In genomic region chr20:39269031-39269461, GRCh38 we compare ENCODE assay signal across 8 cellular contexts.
DNase-seq lines count a peak whose midpoint lies in the region; ATAC-seq and TF ChIP-seq lines count a peak whose summit lies in the region.

No MANE protein-coding gene starts in this region.

- CTCF ChIA-PET in CD8-positive, alpha-beta T cell (lab: Charles Lee) = interaction anchor here (1.4 to 3.0 kb wide), 3 partner anchors 12 to 1694 kb away, joined by 5 to 11 read pairs (median 7); no protein-coding TSS in a partner anchor
- CTCF ChIA-PET in WTC11 (lab: Charles Lee) = interaction anchor here (0.6 to 2.7 kb wide), 45 partner anchors 8 to 605 kb away, joined by 3 to 60 read pairs (median 5); no protein-coding TSS in a partner anchor

- in situ Hi-C loops in KBM-7 (cut with MboI; ENCODE audit: low pct_unique_long_range_greater_than_20kb, low sequenced_read_pairs) = no loop called here

- no peaks in the 10 kb centered on the region for H3K36me3 Mint-ChIP-seq in CD8-positive, alpha-beta T cell
- H3K36me3 Mint-ChIP-seq in WTC11 = no peaks in the 10 kb centered on the region

- H3K4me3 Mint-ChIP-seq in CD8-positive, alpha-beta T cell = no peak overlapping the region
- H3K4me3 Mint-ChIP-seq in WTC11 = no peak overlapping the region

- no peaks in the 10 kb centered on the region for H3K4me1 Mint-ChIP-seq in CD8-positive, alpha-beta T cell (ENCODE audit: low read depth)
- H3K4me1 Mint-ChIP-seq in WTC11 = peaks cover 20% of the 10 kb centered on the region

- H4K20me1 ChIP-seq in neural cell (ENCODE audit: insufficient read depth) = no peaks in the 10 kb centered on the region

- H3K27ac Mint-ChIP-seq in CD8-positive, alpha-beta T cell = no peak overlapping the region
- no peak overlapping the region for H3K27ac Mint-ChIP-seq in WTC11

- peak; percentile 47 for TF ChIP-seq CTCF in CD8-positive, alpha-beta T cell (IDR thresholded peaks at IDR 0.05)
- peak; percentile 91 for TF ChIP-seq CTCF in WTC11 (IDR thresholded peaks at IDR 0.05)
- TF ChIP-seq CTCF in neural cell (IDR thresholded peaks at IDR 0.05; ENCODE audit: poor library complexity, severe bottlenecking) = peak; percentile 78

- H3K4me1 ChIP-seq in CD8-positive, alpha-beta T cell (ENCODE audit: insufficient read depth, low read length) = no peaks in the 10 kb centered on the region
- H3K4me1 ChIP-seq in effector memory CD4-positive, alpha-beta T cell (ENCODE audit: control insufficient read depth, insufficient read depth, low read length, poor library complexity, severe bottlenecking) = no peaks in the 10 kb centered on the region

- H3K9me3 ChIP-seq in CD8-positive, alpha-beta T cell (ENCODE audit: low read length) = no peaks in the 10 kb centered on the region
- H3K9me3 ChIP-seq in neural cell (ENCODE audit: low read length) = no peaks in the 10 kb centered on the region
- H3K9me3 ChIP-seq in effector memory CD4-positive, alpha-beta T cell (ENCODE audit: control insufficient read depth, low read length) = no peaks in the 10 kb centered on the region

- no peaks in the 10 kb centered on the region for H3F3A ChIP-seq in neural cell (ENCODE audit: insufficient read depth, low read length, poor library complexity, severe bottlenecking)

- peak in 3 of 7 experiments; percentile 4 to 24 (median 13) for DNase-seq in CD8-positive, alpha-beta T cell
- DNase-seq in KBM-7 = peak; percentile 50
- DNase-seq in WTC11 (ENCODE audit: low spot score) = peak; percentile 85
- DNase-seq in effector memory CD4-positive, alpha-beta T cell = no peak

- no peak for ATAC-seq in CD8-positive, alpha-beta T cell
- peak; percentile 64 for ATAC-seq in GM19035 (IDR thresholded peaks at IDR 0.05; ENCODE audit: unreplicated experiment)
- peak; percentile 90 for ATAC-seq in WTC11
- peak; percentile 64 for ATAC-seq in esophagus mucosa
- no peak for ATAC-seq in GM21423 (IDR thresholded peaks at IDR 0.05; ENCODE audit: unreplicated experiment)

- POLR2A ChIA-PET in CD8-positive, alpha-beta T cell (lab: Charles Lee) = no interaction called here
- POLR2A ChIA-PET in WTC11 (lab: Charles Lee) = interaction anchor here (0.6 kb wide), 1 partner anchor 590 kb away, joined by 3 read pairs; no protein-coding TSS in a partner anchor

- H3K79me2 ChIP-seq in neural cell (replicated peaks; ENCODE audit: insufficient read depth, low read length) = no peaks in the 10 kb centered on the region

- no peak overlapping the region for H3K9ac ChIP-seq in neural cell (ENCODE audit: low read length)

- H3K27me3 ChIP-seq in CD8-positive, alpha-beta T cell (ENCODE audit: insufficient read depth, low read length) = no peaks in the 10 kb centered on the region
- H3K27me3 ChIP-seq in neural cell (ENCODE audit: insufficient read depth, low read depth, low read length) = no peaks in the 10 kb centered on the region
- H3K27me3 ChIP-seq in effector memory CD4-positive, alpha-beta T cell (replicated peaks; ENCODE audit: control insufficient read depth, insufficient read depth, low read length, poor library complexity, severe bottlenecking) = no peaks in the 10 kb centered on the region

- no peak overlapping the region for H3K27ac ChIP-seq in CD8-positive, alpha-beta T cell (ENCODE audit: low read depth, low read length)
- H3K27ac ChIP-seq in neural cell (ENCODE audit: low read length) = no peak overlapping the region
- no peak overlapping the region for H3K27ac ChIP-seq in effector memory CD4-positive, alpha-beta T cell (ENCODE audit: insufficient read depth, low read length, poor library complexity, severe bottlenecking)

- no peak overlapping the region for H2AFZ ChIP-seq in neural cell (ENCODE audit: low read depth, low read length)

- H3K4me2 ChIP-seq in neural cell (ENCODE audit: low read length) = no peak overlapping the region

- intact Hi-C loops in CD8-positive, alpha-beta T cell (cut with DNase I, micrococcal nuclease) = no loop called here

- TF ChIP-seq EP300 in neural cell (conservative IDR thresholded peaks at IDR 0.05; ENCODE audit: poor library complexity, severe bottlenecking) = no peak

- H3K36me3 ChIP-seq in CD8-positive, alpha-beta T cell (ENCODE audit: insufficient read depth, low read length) = no peaks in the 10 kb centered on the region
- H3K36me3 ChIP-seq in neural cell (ENCODE audit: insufficient read depth, low read length) = no peaks in the 10 kb centered on the region
- no peaks in the 10 kb centered on the region for H3K36me3 ChIP-seq in effector memory CD4-positive, alpha-beta T cell (ENCODE audit: control insufficient read depth, insufficient read depth, low read length)

- TF ChIP-seq RAD21 in neural cell (conservative IDR thresholded peaks at IDR 0.05) = peak; percentile 83

- no peak overlapping the region for H3K4me3 ChIP-seq in CD8-positive, alpha-beta T cell (ENCODE audit: low read depth, low read length)
- H3K4me3 ChIP-seq in neural cell (ENCODE audit: low read length) = no peak overlapping the region
- H3K4me3 ChIP-seq in effector memory CD4-positive, alpha-beta T cell (ENCODE audit: insufficient read depth, low read depth, low read length, poor library complexity, severe bottlenecking) = no peak overlapping the region

- no peaks in the 10 kb centered on the region for H3K9me2 ChIP-seq in neural cell (ENCODE audit: insufficient read depth, low read length)

- H3K9me3 Mint-ChIP-seq in CD8-positive, alpha-beta T cell = no peaks in the 10 kb centered on the region
- no peaks in the 10 kb centered on the region for H3K9me3 Mint-ChIP-seq in WTC11

- no peaks in the 10 kb centered on the region for H3K27me3 Mint-ChIP-seq in CD8-positive, alpha-beta T cell (ENCODE audit: low read depth)
- H3K27me3 Mint-ChIP-seq in WTC11 (ENCODE audit: low read depth) = no peaks in the 10 kb centered on the region

TF ChIP-seq in WTC11, 78 proteins besides CTCF, POLR2A, EP300 and RAD21:
- TF ChIP-seq USF1 (CRISPR knock-in tag; IDR thresholded peaks at IDR 0.05) (peak; percentile 87), HMGA2 (CRISPR knock-in tag; IDR thresholded peaks at IDR 0.05) (no peak), USF2 (CRISPR knock-in tag; IDR thresholded peaks at IDR 0.05) (peak; percentile 84), MAX (CRISPR knock-in tag; IDR thresholded peaks at IDR 0.05) (peak; percentile 43; the same call in 1 of the 2 replicates), SOX15 (CRISPR knock-in tag; IDR thresholded peaks at IDR 0.05) (no peak)

TF ChIP-seq in neural cell, 6 proteins besides CTCF, POLR2A, EP300 and RAD21:
- TF ChIP-seq SMC3 (conservative IDR thresholded peaks at IDR 0.05; ENCODE audit: poor library complexity) (peak; percentile 82), POLR2AphosphoS5 (IDR thresholded peaks at IDR 0.05) (no peak)

Comparison
In these comparisons a context has a peak if more than half of its experiments do, and no peak if none do; other contexts are left out.
1. ATAC-seq: peak in GM19035 (single experiment), WTC11 (single experiment) and esophagus mucosa (single experiment); none in CD8-positive, alpha-beta T cell (single experiment) and GM21423 (single experiment).
2. DNase-seq: peak in KBM-7 (single experiment) and WTC11 (single experiment); none in effector memory CD4-positive, alpha-beta T cell (0 of 3).
3. Peak in every context shown above with its lines, with median percentiles within 50 percentile points of each other: CTCF ChIP-seq.